In genomic region chr15:48800245-48800644, GRCh38 we compare ENCODE assay signal across 15 cellular contexts.
"Had no signal": no experiment of that assay in that cellular context is flagged by ENCODE, and none has a peak within 500 bp of the region (broad histone marks: within the 10 kb centered on the region; RNA-seq: fewer than 3 reads in every experiment).

No MANE protein-coding gene starts in this region.

- H3K9me3 Mint-ChIP-seq: activated naive CD8-positive, alpha-beta T cell treated with anti-CD3 and anti-CD28 coated beads for 36 hours; activated T-cell treated with anti-CD3 and anti-CD28 coated beads, Interleukin-2, amount 50 U/mL, for 72 hours; mesothelial cell of epicardium; stimulated activated naive CD8-positive, alpha-beta T cell treated with anti-CD3 and anti-CD28 coated beads, Interleukin-15, Interleukin-2, amounts not matched to agents 100 ng/mL and 50 ng/mL, for 24 hours; T-helper 1 cell treated with Interleukin-12 subunit alpha and Interleukin-12 subunit beta and Interleukin-4 antibody, amounts not matched to agents 30 μg/mL and 1 μg/mL, for 36 hours had no signal

- H3K4me3 Mint-ChIP-seq: activated naive CD8-positive, alpha-beta T cell treated with anti-CD3 and anti-CD28 coated beads for 36 hours; activated T-cell treated with anti-CD3 and anti-CD28 coated beads, Interleukin-2, amount 50 U/mL, for 72 hours; mesothelial cell of epicardium; stimulated activated naive CD8-positive, alpha-beta T cell treated with anti-CD3 and anti-CD28 coated beads, Interleukin-15, Interleukin-2, amounts not matched to agents 100 ng/mL and 50 ng/mL, for 24 hours; T-helper 1 cell treated with Interleukin-12 subunit alpha and Interleukin-12 subunit beta and Interleukin-4 antibody, amounts not matched to agents 30 μg/mL and 1 μg/mL, for 36 hours had no signal

- H3K27ac ChIP-seq: body of pancreas, prostate gland had no signal

- DNase-seq: activated CD4-positive, CD25-positive, alpha-beta regulatory T cell treated with anti-CD3 and anti-CD28 coated beads, Interleukin-2, amount 50 U/mL, for 72 hours; activated effector memory CD4-positive, alpha-beta T cell treated with anti-CD3 and anti-CD28 coated beads, Interleukin-2, amount 50 U/mL, for 16 hours; activated naive CD8-positive, alpha-beta T cell treated with anti-CD3 and anti-CD28 coated beads for 36 hours; activated T-cell treated with anti-CD3 and anti-CD28 coated beads, Interleukin-2, amount 50 U/mL, for 72 hours; body of pancreas; caudate nucleus; foreskin fibroblast; uterus had no signal

- H3K4me3 ChIP-seq: body of pancreas, lung, prostate gland, right atrium auricular region, tibial nerve, uterus had no signal

- H3K27me3 ChIP-seq: body of pancreas, right atrium auricular region, tibial nerve, uterus had no signal

- H3K36me3 Mint-ChIP-seq: mesothelial cell of epicardium had no signal

- H3K4me1 ChIP-seq: body of pancreas, prostate gland, right atrium auricular region, uterus had no signal

- H3K36me3 ChIP-seq: prostate gland, right atrium auricular region, tibial nerve, uterus had no signal

- H3K27ac Mint-ChIP-seq: activated naive CD8-positive, alpha-beta T cell treated with anti-CD3 and anti-CD28 coated beads for 36 hours; mesothelial cell of epicardium; stimulated activated naive CD8-positive, alpha-beta T cell treated with anti-CD3 and anti-CD28 coated beads, Interleukin-15, Interleukin-2, amounts not matched to agents 100 ng/mL and 50 ng/mL, for 24 hours; T-helper 1 cell treated with Interleukin-12 subunit alpha and Interleukin-12 subunit beta and Interleukin-4 antibody, amounts not matched to agents 30 μg/mL and 1 μg/mL, for 36 hours had no signal

- H3K9me3 ChIP-seq: body of pancreas, prostate gland, right atrium auricular region, tibial nerve, uterus had no signal

- ATAC-seq: activated T-cell treated with anti-CD3 and anti-CD28 coated beads, Interleukin-2, amount 50 U/mL, for 72 hours had no signal

- H3K27me3 Mint-ChIP-seq: activated naive CD8-positive, alpha-beta T cell treated with anti-CD3 and anti-CD28 coated beads for 36 hours; stimulated activated naive CD8-positive, alpha-beta T cell treated with anti-CD3 and anti-CD28 coated beads, Interleukin-15, Interleukin-2, amounts not matched to agents 100 ng/mL and 50 ng/mL, for 24 hours had no signal
